ENCODE assay signal across 14 cellular contexts in genomic region chr16:67862623-67863583, GRCh38. TPM values are rescaled to one million over a fixed set of nuclear protein-coding genes. Genes with fewer than 3 reads are reported as not detected.
DNase-seq lines count a peak whose midpoint lies in the region; ATAC-seq and TF ChIP-seq lines count a peak whose summit lies in the region.
"Had no signal": no experiment of that assay in that cellular context is flagged by ENCODE, and none has a peak within 500 bp of the region (broad histone marks: within the 10 kb centered on the region; RNA-seq: fewer than 3 reads in every experiment).

No MANE protein-coding gene starts in this region.

- H3K9me3 Mint-ChIP-seq in naive thymus-derived CD4-positive, alpha-beta T cell = no peaks in the 10 kb centered on the region
- H3K9me3 Mint-ChIP-seq: activated naive CD8-positive, alpha-beta T cell treated with anti-CD3 and anti-CD28 coated beads, Interleukin-2, amount 10 ng/mL, durations not matched to agents 7 days and 5 days had no signal

- peak; percentile 5 for DNase-seq in NCI-H82 (lab: John Stamatoyannopoulos, UW)
- no peak for DNase-seq in NCI-H82 treated with DMSO at 0.1 percent for 48 hours (lab: John Stamatoyannopoulos, UW; ENCODE audit: unreplicated experiment)
- DNase-seq in fibroblast of lung (ENCODE audit: low read depth in 2 of 2) = peak in 1 of 2 donors; percentile 68
- DNase-seq in naive thymus-derived CD4-positive, alpha-beta T cell = no peak
- no peak for DNase-seq in NCI-H2029 treated with DMSO at 0.1 percent for 48 hours (lab: John Stamatoyannopoulos, UW)
- no peak for DNase-seq in T-helper 1 cell
- DNase-seq: activated naive CD8-positive, alpha-beta T cell treated with anti-CD3 and anti-CD28 coated beads, Interleukin-2, amount 10 ng/mL, durations not matched to agents 7 days and 5 days; NCI-H526 treated with DMSO at 0.1 percent for 48 hours; stimulated activated CD4-positive, alpha-beta T cell treated with anti-CD3 and anti-CD28 coated beads, Interleukin-2, amount 100 ng/mL, for 24 hours had no signal

- no peaks in the 10 kb centered on the region for H3K27me3 Mint-ChIP-seq in naive thymus-derived CD4-positive, alpha-beta T cell
- H3K27me3 Mint-ChIP-seq: activated naive CD8-positive, alpha-beta T cell treated with anti-CD3 and anti-CD28 coated beads, Interleukin-2, amount 10 ng/mL, durations not matched to agents 7 days and 5 days had no signal

- intact Hi-C loops in naive thymus-derived CD4-positive, alpha-beta T cell (cut with micrococcal nuclease) = no loop called here

- peak overlapping the region; percentile 41 for H3K9ac ChIP-seq in fibroblast of lung (ENCODE audit: insufficient read depth, low read length)

- no peak overlapping the region for H2AFZ ChIP-seq in fibroblast of lung (ENCODE audit: low read length)

- POLR2A ChIA-PET in naive thymus-derived CD4-positive, alpha-beta T cell (lab: Charles Lee) = interaction anchor here (0.5 to 1.8 kb wide), 3 partner anchors 14 to 44 kb away, joined by 3 to 5 read pairs (median 5); no protein-coding TSS in a partner anchor

- H3K27me3 ChIP-seq in fibroblast of lung (ENCODE audit: control insufficient read depth, insufficient read depth, low read length) = no peaks in the 10 kb centered on the region
- no peaks in the 10 kb centered on the region for H3K27me3 ChIP-seq in naive thymus-derived CD4-positive, alpha-beta T cell (ENCODE audit: control insufficient read depth in 2 of 2, insufficient read depth in 2 of 2, low read length in 2 of 2)

- H3K27ac Mint-ChIP-seq in naive thymus-derived CD4-positive, alpha-beta T cell = peak overlapping the region in 5 of 9 donors; percentile 23 to 78 (median 63)

- H3K4me1 ChIP-seq in fibroblast of lung (ENCODE audit: control insufficient read depth, extremely low read depth, insufficient read depth, low read length) (peaks cover 34% of the 10 kb centered on the region), urinary bladder (ENCODE audit: insufficient read depth) (peaks cover 1% of the 10 kb centered on the region)
- no peaks in the 10 kb centered on the region for H3K4me1 ChIP-seq in naive thymus-derived CD4-positive, alpha-beta T cell (ENCODE audit: control insufficient read depth in 2 of 2, insufficient read depth in 2 of 2, low read length in 2 of 2)

- H3K4me2 ChIP-seq in fibroblast of lung (ENCODE audit: extremely low read depth, insufficient read depth, low read length) = peak overlapping the region; percentile 30

- no peaks in the 10 kb centered on the region for H3K9me3 ChIP-seq in fibroblast of lung (ENCODE audit: control insufficient read depth, insufficient read depth, low read depth, low read length)
- H3K9me3 ChIP-seq in naive thymus-derived CD4-positive, alpha-beta T cell (ENCODE audit: control insufficient read depth in 2 of 3, low read length in 3 of 3) = no peaks in the 10 kb centered on the region

- WGBS in urinary bladder = 64% methylated on average over 11 of the region's 11 CpGs

- H3K36me3 Mint-ChIP-seq in naive thymus-derived CD4-positive, alpha-beta T cell = peaks cover 0 to 8% (median 0%) of the 10 kb centered on the region in 5 donors

- H3K4me3 ChIP-seq in fibroblast of lung (replicated peaks in 1 of 4; ENCODE audit: control extremely low read depth in 1 of 4, insufficient read depth in 1 of 4, low read depth in 3 of 4, low read length in 4 of 4) (no peak overlapping the region), urinary bladder (ENCODE audit: low read depth, low read length) (no peak overlapping the region)
- no peak overlapping the region for H3K4me3 ChIP-seq in naive thymus-derived CD4-positive, alpha-beta T cell (ENCODE audit: low read length)
- H3K4me3 ChIP-seq: GM12878 had no signal

- CTCF ChIA-PET in naive thymus-derived CD4-positive, alpha-beta T cell (lab: Charles Lee) = interaction anchor here (0.6 to 1.6 kb wide), 6 partner anchors 21 to 253 kb away, joined by 3 to 5 read pairs (median 4); partner anchors contain the start of gene TSNAXIP1

- H3K27ac ChIP-seq in fibroblast of lung (ENCODE audit: insufficient read depth, low read length) (peak overlapping the region; percentile 64), urinary bladder (ENCODE audit: low read depth) (peak overlapping the region; percentile 42)
- no peak overlapping the region for H3K27ac ChIP-seq in naive thymus-derived CD4-positive, alpha-beta T cell (ENCODE audit: low read depth, low read length)
- H3K27ac ChIP-seq: VCaP had no signal

- no peak for TF ChIP-seq CTCF in fibroblast of lung (conservative IDR thresholded peaks at IDR 0.05 in 1 of 2, IDR thresholded peaks at IDR 0.05 in 1 of 2; ENCODE audit: low read depth in 1 of 2, low read length in 2 of 2)

- H3K4me3 Mint-ChIP-seq in naive thymus-derived CD4-positive, alpha-beta T cell = no peak overlapping the region
- H3K4me3 Mint-ChIP-seq: activated naive CD8-positive, alpha-beta T cell treated with anti-CD3 and anti-CD28 coated beads, Interleukin-2, amount 10 ng/mL, durations not matched to agents 7 days and 5 days had no signal

- H3K79me2 ChIP-seq in fibroblast of lung (ENCODE audit: control insufficient read depth, insufficient read depth, low read length) = peaks cover 68% of the 10 kb centered on the region

- ATAC-seq in naive thymus-derived CD4-positive, alpha-beta T cell = no peak
- no peak for ATAC-seq in GM21423 (IDR thresholded peaks at IDR 0.05; ENCODE audit: unreplicated experiment)
- ATAC-seq: GM12878 had no signal

- peaks cover 14% of the 10 kb centered on the region for H3K36me3 ChIP-seq in fibroblast of lung (ENCODE audit: control insufficient read depth, insufficient read depth, low read length)
- H3K36me3 ChIP-seq in naive thymus-derived CD4-positive, alpha-beta T cell (ENCODE audit: control insufficient read depth in 2 of 3, insufficient read depth in 3 of 3, low read length in 3 of 3) = peaks cover 0 to 46% (median 0%) of the 10 kb centered on the region in 3 experiments
- H3K36me3 ChIP-seq in urinary bladder (ENCODE audit: insufficient read depth) = no peaks in the 10 kb centered on the region

- H3K4me1 Mint-ChIP-seq in naive thymus-derived CD4-positive, alpha-beta T cell = peaks cover 11 to 27% (median 16%) of the 10 kb centered on the region in 7 donors

- peaks cover 3% of the 10 kb centered on the region for H4K20me1 ChIP-seq in fibroblast of lung (ENCODE audit: control insufficient read depth, extremely low read depth, insufficient read depth, low read length)

RNA-seq across cellular contexts. Expression of gene EDC4, which starts 9.9 kb away (rescaled TPM):
- 38.0 and 49.4 TPM in 2 replicates for total RNA-seq in fibroblast of lung
- polyA plus RNA-seq in fibroblast of lung = 27.4 and 35.0 TPM in 2 replicates
- polyA plus RNA-seq in fibroblast of lung (2012) = 25.6 and 41.0 TPM in 2 replicates
- polyA minus RNA-seq in fibroblast of lung (ENCODE audit: low replicate concordance) = 195 and 406 TPM in 2 replicates
- total RNA-seq in naive thymus-derived CD4-positive, alpha-beta T cell = 100 to 1,000 TPM; 103 to 166 (median 122) TPM
- 10 to 100 TPM; 34.8 to 52.4 TPM for polyA plus RNA-seq in naive thymus-derived CD4-positive, alpha-beta T cell
- 31.8 TPM for total RNA-seq in urinary bladder
- polyA plus RNA-seq in urinary bladder = 43.2 TPM

RNA-seq across cellular contexts. Expression of gene CENPT, which starts 15.4 kb away (rescaled TPM):
- total RNA-seq in fibroblast of lung (15.4 and 23.1 TPM in 2 replicates), urinary bladder (16.5 TPM)
- polyA plus RNA-seq in fibroblast of lung (30.2 and 40.2 TPM in 2 replicates), urinary bladder (49.4 TPM)
- 25.3 and 37.5 TPM in 2 replicates for polyA plus RNA-seq in fibroblast of lung (2012)
- polyA minus RNA-seq in fibroblast of lung (ENCODE audit: low replicate concordance) = 49.2 and 60.2 TPM in 2 replicates
- 100 to 1,000 TPM in 3 of 5 experiments, 10 to 100 TPM in 2; 56.7 to 128 (median 100) TPM for total RNA-seq in naive thymus-derived CD4-positive, alpha-beta T cell
- 10 to 100 TPM; 11.8 to 22.7 TPM for polyA plus RNA-seq in naive thymus-derived CD4-positive, alpha-beta T cell

RNA-seq across cellular contexts. Expression of gene NUTF2, which starts 16.2 kb away (rescaled TPM):
- 127 TPM in 2 replicates for total RNA-seq in fibroblast of lung
- 310 and 410 TPM in 2 replicates for polyA plus RNA-seq in fibroblast of lung
- polyA plus RNA-seq in fibroblast of lung (2012) = 184 and 218 TPM in 2 replicates
- 327 and 435 TPM in 2 replicates for polyA minus RNA-seq in fibroblast of lung (ENCODE audit: low replicate concordance)
- 100 to 1,000 TPM in 1 of 5 experiments, 10 to 100 TPM in 4; 34.7 to 125 (median 40.4) TPM for total RNA-seq in naive thymus-derived CD4-positive, alpha-beta T cell
- 100 to 1,000 TPM in 1 of 2 donors, 10 to 100 TPM in 1; 98.0 to 118 TPM for polyA plus RNA-seq in naive thymus-derived CD4-positive, alpha-beta T cell
- total RNA-seq in urinary bladder = 70.6 TPM
- 117 TPM for polyA plus RNA-seq in urinary bladder

RNA-seq across cellular contexts. Expression of gene THAP11, which starts 20.8 kb away (rescaled TPM):
- 37.7 and 42.9 TPM in 2 replicates for total RNA-seq in fibroblast of lung
- 15.8 and 16.0 TPM in 2 replicates for polyA plus RNA-seq in fibroblast of lung
- polyA plus RNA-seq in fibroblast of lung (2012) = 15.4 and 18.2 TPM in 2 replicates
- 21.1 and 30.4 TPM in 2 replicates for polyA minus RNA-seq in fibroblast of lung (ENCODE audit: low replicate concordance)
- total RNA-seq in naive thymus-derived CD4-positive, alpha-beta T cell = 10 to 100 TPM; 29.0 to 62.7 (median 44.6) TPM
- polyA plus RNA-seq in naive thymus-derived CD4-positive, alpha-beta T cell = 100 to 1,000 TPM; 134 to 204 TPM
- total RNA-seq in urinary bladder = 27.2 TPM
- polyA plus RNA-seq in urinary bladder = 42.2 TPM

RNA-seq across cellular contexts. Expression of gene NRN1L, which starts 21.8 kb away (rescaled TPM):
- total RNA-seq in fibroblast of lung = 0.17 TPM in 1 of 2 replicates, not detected in the other
- 0.09 and 0.10 TPM in 2 replicates for polyA plus RNA-seq in fibroblast of lung
- 0.36 TPM in 1 of 2 replicates, not detected in the other for polyA plus RNA-seq in fibroblast of lung (2012)
- polyA minus RNA-seq in fibroblast of lung (ENCODE audit: low replicate concordance) = not detected in 2 replicates
- 1 to 10 TPM; 1.1 to 6.4 (median 3.2) TPM for total RNA-seq in naive thymus-derived CD4-positive, alpha-beta T cell
- polyA plus RNA-seq in naive thymus-derived CD4-positive, alpha-beta T cell = not detected
- not detected for total RNA-seq in urinary bladder
- polyA plus RNA-seq in urinary bladder = 1.9 TPM
- total RNA-seq: HT1080 had no signal
